In genomic region chr12:63038361-63039100, GRCh38 we compare ENCODE assay signal across 12 cellular contexts.
"Had no signal": no experiment of that assay in that cellular context is flagged by ENCODE, and none has a peak within 500 bp of the region (broad histone marks: within the 10 kb centered on the region; RNA-seq: fewer than 3 reads in every experiment).

No MANE protein-coding gene starts in this region.

- ATAC-seq: left ventricle myocardium superior had no signal

- H3K27ac ChIP-seq: brain microvascular endothelial cell, hepatocyte had no signal

- DNase-seq: activated CD4-positive, alpha-beta T cell treated with anti-CD3 and anti-CD28 coated beads, Interleukin-2, amount 50 U/mL, for 1 hour; activated effector memory CD4-positive, alpha-beta T cell treated with Interleukin-2 at 50 U/mL for 16 hours; amygdala; brain microvascular endothelial cell; endodermal cell; erythroblast; left ventricle myocardium superior; mesenchymal stem cell; stimulated activated CD4-positive, alpha-beta T cell treated with anti-CD3 and anti-CD28 coated beads, Interleukin-12 subunit alpha, Interleukin-12 subunit beta, amount 100 ng/mL, for 4 hours; stimulated activated CD4-positive, alpha-beta T cell treated with anti-CD3 and anti-CD28 coated beads, Interleukin-2, amount 100 ng/mL, for 48 hours; stimulated activated naive CD4-positive, alpha-beta T cell treated with Interleukin-2 at 50 U/mL for 16 hours had no signal
